8 cellular contexts compared by ENCODE assay signal in the genomic region with DNA sequence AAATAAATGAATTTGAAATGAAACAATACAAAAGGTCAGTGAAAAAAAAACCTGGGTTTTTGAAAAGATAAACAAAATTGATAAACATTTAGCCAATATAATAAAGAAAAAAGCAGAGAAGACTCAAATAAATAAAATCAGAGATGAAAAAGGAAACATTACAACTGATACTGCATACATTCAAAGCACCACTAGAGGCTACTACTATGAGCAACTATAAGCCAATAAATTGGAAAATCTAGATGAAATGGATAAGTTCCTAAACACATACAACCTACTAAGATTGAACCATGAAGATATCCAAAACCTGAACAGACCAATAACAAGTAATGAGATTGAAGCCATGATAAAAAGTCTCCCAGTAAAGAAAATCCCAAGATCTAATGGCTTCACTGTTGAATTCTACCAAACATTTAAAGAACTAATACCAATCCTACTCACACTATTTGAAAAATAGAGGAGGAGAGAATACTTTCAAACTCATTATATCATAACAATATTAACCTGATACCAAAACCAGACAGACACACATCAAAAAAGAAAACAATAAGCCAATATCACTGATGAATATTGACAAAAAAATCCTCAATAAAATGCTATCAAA.
DNase-seq lines count a peak whose midpoint lies in the region; ATAC-seq and TF ChIP-seq lines count a peak whose summit lies in the region.

No MANE protein-coding gene starts in this region.

- no peak overlapping the region for H3K4me3 Mint-ChIP-seq in endodermal cell

- H3K36me3 ChIP-seq in SK-N-SH (replicated peaks in 1 of 2; ENCODE audit: control insufficient read depth in 1 of 2, insufficient read depth in 2 of 2, low read length in 1 of 2) = no peaks in the 10 kb centered on the region
- H3K36me3 ChIP-seq in endodermal cell (ENCODE audit: control insufficient read depth, insufficient read depth, low read length) = no peaks in the 10 kb centered on the region
- no peaks in the 10 kb centered on the region for H3K36me3 ChIP-seq in psoas muscle (ENCODE audit: insufficient read depth in 1 of 2, low read depth in 1 of 2)

- CTCF ChIA-PET in SK-N-SH (lab: Yijun Ruan, JAX) = no interaction called here

- POLR2A ChIA-PET in SK-N-SH (lab: Yijun Ruan, JAX) = no interaction called here

- TF ChIP-seq RAD21 in SK-N-SH (IDR thresholded peaks at IDR 0.05; ENCODE audit: low read length) = peak; percentile 6; the same call in 1 of the 2 replicates

- H3K4me1 Mint-ChIP-seq in endodermal cell = no peaks in the 10 kb centered on the region

- H3K9me2 ChIP-seq in SK-N-SH = no peaks in the 10 kb centered on the region

- H3K79me2 ChIP-seq in SK-N-SH (ENCODE audit: insufficient read depth) = no peaks in the 10 kb centered on the region

- no peaks in the 10 kb centered on the region for H3F3A ChIP-seq in SK-N-SH (replicated peaks; ENCODE audit: insufficient read depth)

- no peaks in the 10 kb centered on the region for H3K4me1 ChIP-seq in SK-N-SH (ENCODE audit: control insufficient read depth in 1 of 2, insufficient read depth in 2 of 2, low read depth in 1 of 2, low read length in 1 of 2)
- H3K4me1 ChIP-seq in endodermal cell (ENCODE audit: control insufficient read depth, insufficient read depth, low read length) = no peaks in the 10 kb centered on the region
- H3K4me1 ChIP-seq in psoas muscle = no peaks in the 10 kb centered on the region

- H4K20me1 ChIP-seq in SK-N-SH (ENCODE audit: insufficient read depth) = no peaks in the 10 kb centered on the region

- no peak for ATAC-seq in SK-N-SH treated with all-trans-retinoic acid at 6 μM for 48 hours
- ATAC-seq in psoas muscle = no peak

- intact Hi-C loops in psoas muscle (cut with DNase I) = no loop called here

- peak; percentile 51 for TF ChIP-seq CTCF in SK-N-SH (IDR thresholded peaks at IDR 0.05)
- peak; percentile 75 for TF ChIP-seq CTCF in endodermal cell (conservative IDR thresholded peaks at IDR 0.05)
- TF ChIP-seq CTCF in psoas muscle (IDR thresholded peaks at IDR 0.05) = peak; percentile 23

- H3K27me3 ChIP-seq in SK-N-SH (ENCODE audit: insufficient read depth) (no peaks in the 10 kb centered on the region), endodermal cell (ENCODE audit: control insufficient read depth, insufficient read depth, low read length, poor library complexity, severe bottlenecking) (no peaks in the 10 kb centered on the region), psoas muscle (ENCODE audit: insufficient read depth in 3 of 3, low read length in 2 of 3) (no peaks in the 10 kb centered on the region)

- H3K27me3 Mint-ChIP-seq in endodermal cell (ENCODE audit: insufficient read depth) = no peaks in the 10 kb centered on the region

- H3K9me3 Mint-ChIP-seq in endodermal cell = peaks cover 46% of the 10 kb centered on the region

- no peak overlapping the region for H3K27ac Mint-ChIP-seq in endodermal cell

- H3K4me3 ChIP-seq in SK-N-SH (ENCODE audit: low read depth in 2 of 2, low read length in 1 of 2) (no peak overlapping the region), endodermal cell (ENCODE audit: low read length) (no peak overlapping the region), psoas muscle (no peak overlapping the region)

- no peak overlapping the region for H3K4me2 ChIP-seq in SK-N-SH

- TF ChIP-seq EP300 in SK-N-SH (IDR thresholded peaks at IDR 0.05; ENCODE audit: borderline replicate concordance in 1 of 2, low read depth in 1 of 2, low read length in 1 of 2) = no peak

- H3K27ac ChIP-seq in SK-N-SH (ENCODE audit: low read depth in 2 of 2, low read length in 1 of 2) (no peak overlapping the region), endodermal cell (ENCODE audit: low read depth, low read length) (no peak overlapping the region), psoas muscle (no peak overlapping the region)

- no peak for DNase-seq in SK-N-SH
- DNase-seq in NCI-H69 (lab: John Stamatoyannopoulos, UW) = peak; percentile 3
- DNase-seq in endodermal cell = no peak
- no peak for DNase-seq in psoas muscle
- DNase-seq in NCI-H2081 (lab: John Stamatoyannopoulos, UW) = no peak
- no peak for DNase-seq in activated T-cell treated with anti-CD3 and anti-CD28 coated beads, Interleukin-2, amount 50 U/mL, for 48 hours
- DNase-seq in activated naive CD4-positive, alpha-beta T cell treated with anti-CD3 and anti-CD28 coated beads, Interleukin-2, amount 50 U/mL, for 16 hours = no peak

- H3K9me3 ChIP-seq in SK-N-SH (no peaks in the 10 kb centered on the region), endodermal cell (ENCODE audit: control insufficient read depth, low read length) (peaks cover 23% of the 10 kb centered on the region), psoas muscle (peaks cover 5% of the 10 kb centered on the region)

- H3K36me3 Mint-ChIP-seq in endodermal cell (ENCODE audit: low read depth) = peaks cover 1% of the 10 kb centered on the region

- H2AFZ ChIP-seq in SK-N-SH (ENCODE audit: low read depth) = no peak overlapping the region

- H3K9ac ChIP-seq in SK-N-SH = no peak overlapping the region
- H3K9ac ChIP-seq in endodermal cell (ENCODE audit: extremely low read depth, low read length, poor library complexity, severe bottlenecking) = no peak overlapping the region

TF ChIP-seq in SK-N-SH, 30 proteins besides CTCF, POLR2A, EP300 and RAD21 (continues in another document):
- TF ChIP-seq, protein P1, sequence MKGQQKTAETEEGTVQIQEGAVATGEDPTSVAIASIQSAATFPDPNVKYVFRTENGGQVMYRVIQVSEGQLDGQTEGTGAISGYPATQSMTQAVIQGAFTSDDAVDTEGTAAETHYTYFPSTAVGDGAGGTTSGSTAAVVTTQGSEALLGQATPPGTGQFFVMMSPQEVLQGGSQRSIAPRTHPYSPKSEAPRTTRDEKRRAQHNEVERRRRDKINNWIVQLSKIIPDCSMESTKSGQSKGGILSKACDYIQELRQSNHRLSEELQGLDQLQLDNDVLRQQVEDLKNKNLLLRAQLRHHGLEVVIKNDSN (IDR thresholded peaks at IDR 0.05; ENCODE audit: borderline replicate concordance, low read depth) = no peak
- no peak for TF ChIP-seq POLR2AphosphoS5 (IDR thresholded peaks at IDR 0.05; ENCODE audit: low read depth, low read length)
- TF ChIP-seq, protein P2, sequence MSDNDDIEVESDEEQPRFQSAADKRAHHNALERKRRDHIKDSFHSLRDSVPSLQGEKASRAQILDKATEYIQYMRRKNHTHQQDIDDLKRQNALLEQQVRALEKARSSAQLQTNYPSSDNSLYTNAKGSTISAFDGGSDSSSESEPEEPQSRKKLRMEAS (IDR thresholded peaks at IDR 0.05; ENCODE audit: low read depth) = no peak
- no peak for TF ChIP-seq GATA2 (CRISPR knock-in tag; IDR thresholded peaks at IDR 0.05)
- TF ChIP-seq, protein P3, sequence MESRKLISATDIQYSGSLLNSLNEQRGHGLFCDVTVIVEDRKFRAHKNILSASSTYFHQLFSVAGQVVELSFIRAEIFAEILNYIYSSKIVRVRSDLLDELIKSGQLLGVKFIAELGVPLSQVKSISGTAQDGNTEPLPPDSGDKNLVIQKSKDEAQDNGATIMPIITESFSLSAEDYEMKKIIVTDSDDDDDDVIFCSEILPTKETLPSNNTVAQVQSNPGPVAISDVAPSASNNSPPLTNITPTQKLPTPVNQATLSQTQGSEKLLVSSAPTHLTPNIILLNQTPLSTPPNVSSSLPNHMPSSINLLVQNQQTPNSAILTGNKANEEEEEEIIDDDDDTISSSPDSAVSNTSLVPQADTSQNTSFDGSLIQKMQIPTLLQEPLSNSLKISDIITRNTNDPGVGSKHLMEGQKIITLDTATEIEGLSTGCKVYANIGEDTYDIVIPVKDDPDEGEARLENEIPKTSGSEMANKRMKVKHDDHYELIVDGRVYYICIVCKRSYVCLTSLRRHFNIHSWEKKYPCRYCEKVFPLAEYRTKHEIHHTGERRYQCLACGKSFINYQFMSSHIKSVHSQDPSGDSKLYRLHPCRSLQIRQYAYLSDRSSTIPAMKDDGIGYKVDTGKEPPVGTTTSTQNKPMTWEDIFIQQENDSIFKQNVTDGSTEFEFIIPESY (IDR thresholded peaks at IDR 0.05; ENCODE audit: borderline replicate concordance, low read depth) = no peak
- no peak for TF ChIP-seq JUND (IDR thresholded peaks at IDR 0.05)
- 0 out of 2 replicates have a peak, but pooled peaks have one; percentile 10 for TF ChIP-seq SMC3 (IDR thresholded peaks at IDR 0.05; ENCODE audit: low read depth, low read length)

TF ChIP-seq in SK-N-SH treated with all-trans-retinoic acid at 6 μM for 48 hours, 23 proteins besides CTCF, POLR2A, EP300 and RAD21 (continues in another document):
- TF ChIP-seq RARB (CRISPR knock-in tag; IDR thresholded peaks at IDR 0.05) (no peak), TOX (CRISPR knock-in tag; IDR thresholded peaks at IDR 0.05; ENCODE audit: borderline replicate concordance) (no peak), ZFP30 (CRISPR knock-in tag; IDR thresholded peaks at IDR 0.05) (no peak), PPARA (CRISPR knock-in tag; IDR thresholded peaks at IDR 0.05; ENCODE audit: borderline replicate concordance) (no peak), ZNF565 (CRISPR knock-in tag; conservative IDR thresholded peaks at IDR 0.05; ENCODE audit: low read depth) (no peak), CSDC2 (CRISPR knock-in tag; IDR thresholded peaks at IDR 0.05) (no peak)
- TF ChIP-seq, protein P4, sequence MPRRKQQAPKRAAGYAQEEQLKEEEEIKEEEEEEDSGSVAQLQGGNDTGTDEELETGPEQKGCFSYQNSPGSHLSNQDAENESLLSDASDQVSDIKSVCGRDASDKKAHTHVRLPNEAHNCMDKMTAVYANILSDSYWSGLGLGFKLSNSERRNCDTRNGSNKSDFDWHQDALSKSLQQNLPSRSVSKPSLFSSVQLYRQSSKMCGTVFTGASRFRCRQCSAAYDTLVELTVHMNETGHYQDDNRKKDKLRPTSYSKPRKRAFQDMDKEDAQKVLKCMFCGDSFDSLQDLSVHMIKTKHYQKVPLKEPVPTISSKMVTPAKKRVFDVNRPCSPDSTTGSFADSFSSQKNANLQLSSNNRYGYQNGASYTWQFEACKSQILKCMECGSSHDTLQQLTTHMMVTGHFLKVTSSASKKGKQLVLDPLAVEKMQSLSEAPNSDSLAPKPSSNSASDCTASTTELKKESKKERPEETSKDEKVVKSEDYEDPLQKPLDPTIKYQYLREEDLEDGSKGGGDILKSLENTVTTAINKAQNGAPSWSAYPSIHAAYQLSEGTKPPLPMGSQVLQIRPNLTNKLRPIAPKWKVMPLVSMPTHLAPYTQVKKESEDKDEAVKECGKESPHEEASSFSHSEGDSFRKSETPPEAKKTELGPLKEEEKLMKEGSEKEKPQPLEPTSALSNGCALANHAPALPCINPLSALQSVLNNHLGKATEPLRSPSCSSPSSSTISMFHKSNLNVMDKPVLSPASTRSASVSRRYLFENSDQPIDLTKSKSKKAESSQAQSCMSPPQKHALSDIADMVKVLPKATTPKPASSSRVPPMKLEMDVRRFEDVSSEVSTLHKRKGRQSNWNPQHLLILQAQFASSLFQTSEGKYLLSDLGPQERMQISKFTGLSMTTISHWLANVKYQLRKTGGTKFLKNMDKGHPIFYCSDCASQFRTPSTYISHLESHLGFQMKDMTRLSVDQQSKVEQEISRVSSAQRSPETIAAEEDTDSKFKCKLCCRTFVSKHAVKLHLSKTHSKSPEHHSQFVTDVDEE (CRISPR knock-in tag; IDR thresholded peaks at IDR 0.05) = no peak

Comparison
In these comparisons a context has a peak if more than half of its experiments do, and no peak if none do; other contexts are left out.
1. CTCF ChIP-seq: peak in every context shown above with its lines; median percentile 75 in endodermal cell; 51 in SK-N-SH; 23 in psoas muscle.